Comparison of ENCODE assay signal across 8 cellular contexts in genomic region chr1:155912056-155912536, GRCh38. TPM values are rescaled to one million over a fixed set of nuclear protein-coding genes. Genes with fewer than 3 reads are reported as not detected.
DNase-seq lines count a peak whose midpoint lies in the region; ATAC-seq lines count a peak whose summit lies in the region.

No MANE protein-coding gene starts in this region.

- POLR2A ChIA-PET in naive thymus-derived CD8-positive, alpha-beta T cell (lab: Charles Lee) = interaction anchor here (0.8 to 1.1 kb wide), 2 partner anchors 45 to 78 kb away, joined by 3 to 6 read pairs; no protein-coding TSS in a partner anchor

- in situ Hi-C loops in G401 (cut with HindIII; ENCODE audit: low sequenced_read_pairs) = no loop called here

- peaks cover 27% of the 10 kb centered on the region for H3K4me1 Mint-ChIP-seq in central memory CD8-positive, alpha-beta T cell
- H3K4me1 Mint-ChIP-seq in naive thymus-derived CD8-positive, alpha-beta T cell = peaks cover 13 to 33% (median 26%) of the 10 kb centered on the region in 4 donors

- peak; percentile 19 for DNase-seq in COLO668 (lab: John Stamatoyannopoulos, UW; ENCODE audit: unreplicated experiment)
- DNase-seq in M059J (ENCODE audit: low read depth) = peak; percentile 31
- no peak for DNase-seq in central memory CD8-positive, alpha-beta T cell (ENCODE audit: low spot score in 2 of 2)
- no peak for DNase-seq in naive thymus-derived CD8-positive, alpha-beta T cell
- no peak for DNase-seq in NCI-H187 treated with DMSO at 0.1 percent for 48 hours (lab: John Stamatoyannopoulos, UW)
- DNase-seq in G401 (ENCODE audit: low spot score) = no peak
- DNase-seq in iPS-NIHi7 (ENCODE audit: extremely low spot score) = no peak

- peaks cover 72% of the 10 kb centered on the region for H3K36me3 Mint-ChIP-seq in central memory CD8-positive, alpha-beta T cell (ENCODE audit: insufficient read depth)
- H3K36me3 Mint-ChIP-seq in naive thymus-derived CD8-positive, alpha-beta T cell = peaks cover 0 to 86% (median 11%) of the 10 kb centered on the region in 3 donors

- H3K9me3 Mint-ChIP-seq in central memory CD8-positive, alpha-beta T cell = no peaks in the 10 kb centered on the region
- H3K9me3 Mint-ChIP-seq in naive thymus-derived CD8-positive, alpha-beta T cell = no peaks in the 10 kb centered on the region

- H3K4me3 Mint-ChIP-seq in central memory CD8-positive, alpha-beta T cell = peak overlapping the region; percentile 98
- H3K4me3 Mint-ChIP-seq in naive thymus-derived CD8-positive, alpha-beta T cell = peak overlapping the region in 9 of 10 donors; percentile 95 to 100 (median 97)

- no peaks in the 10 kb centered on the region for H3K27me3 Mint-ChIP-seq in central memory CD8-positive, alpha-beta T cell
- H3K27me3 Mint-ChIP-seq in naive thymus-derived CD8-positive, alpha-beta T cell = no peaks in the 10 kb centered on the region

- no peak for ATAC-seq in central memory CD8-positive, alpha-beta T cell (replicated peaks; ENCODE audit: extremely low read depth, poor library complexity, severe bottlenecking)
- no peak for ATAC-seq in naive thymus-derived CD8-positive, alpha-beta T cell
- ATAC-seq in HG02798 (IDR thresholded peaks at IDR 0.05; ENCODE audit: poor library complexity, unreplicated experiment) = no peak

- peak overlapping the region; percentile 99 for H3K27ac Mint-ChIP-seq in central memory CD8-positive, alpha-beta T cell (ENCODE audit: low read depth)
- H3K27ac Mint-ChIP-seq in naive thymus-derived CD8-positive, alpha-beta T cell = peak overlapping the region; percentile 84 to 99 (median 98)

RNA-seq across cellular contexts. Expression of gene RIT1, which starts 0.9 kb away (rescaled TPM):
- total RNA-seq in M059J (2014; rRNA removed; shearing (Covaris generic)) = 53.9 and 64.3 TPM in 2 replicates
- 10 to 100 TPM; 39.2 to 42.5 TPM for total RNA-seq in naive thymus-derived CD8-positive, alpha-beta T cell
- polyA plus RNA-seq in naive thymus-derived CD8-positive, alpha-beta T cell = 10 to 100 TPM; 16.4 to 18.0 (median 17.0) TPM
- total RNA-seq in G401 (2014; rRNA removed; shearing (Covaris generic)) = 22.6 and 43.9 TPM in 2 replicates

RNA-seq across cellular contexts. Expression of gene KHDC4, which starts 22.1 kb away (rescaled TPM):
- total RNA-seq in M059J (2014; rRNA removed; shearing (Covaris generic)) = 24.1 and 30.7 TPM in 2 replicates
- total RNA-seq in naive thymus-derived CD8-positive, alpha-beta T cell = 100 to 1,000 TPM; 109 to 110 TPM
- polyA plus RNA-seq in naive thymus-derived CD8-positive, alpha-beta T cell = 1 to 10 TPM; 5.0 to 7.2 (median 6.5) TPM
- 30.0 and 52.6 TPM in 2 replicates for total RNA-seq in G401 (2014; rRNA removed; shearing (Covaris generic))

RNA-seq across cellular contexts. Expression of gene RXFP4, which starts 29.3 kb away (rescaled TPM):
- total RNA-seq in M059J (2014; rRNA removed; shearing (Covaris generic)) = not detected in 2 replicates
- total RNA-seq in naive thymus-derived CD8-positive, alpha-beta T cell = not detected
- polyA plus RNA-seq in naive thymus-derived CD8-positive, alpha-beta T cell = under 1 TPM in 1 of 3 donors, not detected in 2; 0.46 TPM
- total RNA-seq in G401 (2014; rRNA removed; shearing (Covaris generic)) = not detected in 2 replicates

RNA-seq across cellular contexts. Expression of gene SYT11, which starts 52.7 kb away (rescaled TPM):
- total RNA-seq in M059J (2014; rRNA removed; shearing (Covaris generic)) = 12.0 and 15.8 TPM in 2 replicates
- 1 to 10 TPM; 4.0 to 4.1 TPM for total RNA-seq in naive thymus-derived CD8-positive, alpha-beta T cell
- 10 to 100 TPM in 1 of 3 donors, 1 to 10 TPM in 2; 3.1 to 10.4 (median 6.9) TPM for polyA plus RNA-seq in naive thymus-derived CD8-positive, alpha-beta T cell
- 4.9 and 5.8 TPM in 2 replicates for total RNA-seq in G401 (2014; rRNA removed; shearing (Covaris generic))

RNA-seq across cellular contexts. Expression of gene GON4L, which starts 55.1 kb away (rescaled TPM):
- 12.0 and 22.0 TPM in 2 replicates for total RNA-seq in M059J (2014; rRNA removed; shearing (Covaris generic))
- 100 to 1,000 TPM; 120 to 131 TPM for total RNA-seq in naive thymus-derived CD8-positive, alpha-beta T cell
- 10 to 100 TPM; 20.1 to 38.9 (median 21.3) TPM for polyA plus RNA-seq in naive thymus-derived CD8-positive, alpha-beta T cell
- 9.4 and 14.3 TPM in 2 replicates for total RNA-seq in G401 (2014; rRNA removed; shearing (Covaris generic))

Comparison
In these comparisons a context has a peak if more than half of its experiments do, and no peak if none do; other contexts are left out.
1. DNase-seq: peak in COLO668 (single experiment) and M059J (single experiment); none in central memory CD8-positive, alpha-beta T cell (0 of 2), naive thymus-derived CD8-positive, alpha-beta T cell (0 of 10), NCI-H187 treated with DMSO at 0.1 percent for 48 hours (single experiment), G401 (single experiment) and iPS-NIHi7 (single experiment).